ENCODE assay signal across 2 cellular contexts in the genomic region with DNA sequence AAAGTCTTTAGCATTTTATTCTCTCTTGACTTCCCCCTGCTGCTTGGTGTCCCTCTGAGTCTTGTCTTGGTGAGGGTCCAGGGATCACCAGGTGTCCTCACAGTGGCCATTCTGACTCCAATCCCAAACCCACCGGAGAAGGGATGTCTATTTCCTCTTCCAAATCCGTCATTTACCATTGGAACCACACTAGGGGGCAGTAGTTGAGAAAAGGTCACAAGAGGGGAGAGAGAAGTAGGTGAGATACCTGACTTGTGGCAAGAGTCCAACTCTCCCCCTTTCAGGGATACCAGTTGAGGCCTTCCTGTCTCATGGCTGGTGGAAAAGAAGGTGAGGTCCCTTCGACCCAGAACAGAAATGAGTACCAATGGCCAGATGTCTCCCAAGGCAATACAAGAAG. TPM values are rescaled to one million over a fixed set of nuclear protein-coding genes. Genes with fewer than 3 reads are reported as not detected.
"Had no signal": no experiment of that assay in that cellular context is flagged by ENCODE, and none has a peak within 500 bp of the region (broad histone marks: within the 10 kb centered on the region; RNA-seq: fewer than 3 reads in every experiment).

No MANE protein-coding gene starts in this region.

RNA-seq across cellular contexts. Expression of a gene that starts 21.9 kb away (rescaled TPM):
- total RNA-seq: activated B cell treated with CpG ODN at 0.5 μM for 24 hours; activated CD4-positive, alpha-beta T cell treated with anti-CD3 and anti-CD28 coated beads, Interleukin-2, amount 10 ng/mL, durations not matched to agents 7 days and 5 days had no signal
